In genomic region chr18:59139615-59140286, GRCh38 we compare ENCODE assay signal across 8 cellular contexts. TPM values are rescaled to one million over a fixed set of nuclear protein-coding genes. Genes with fewer than 3 reads are reported as not detected.
A peak's percentile ranks its signal among the peaks of the same experiment; 100 is the strongest.
DNase-seq lines count a peak whose midpoint lies in the region; ATAC-seq, FAIRE-seq and TF ChIP-seq lines count a peak whose summit lies in the region.

Gene SEC11C, plus strand, starts transcription at chr18:59139884. Its CDS starts 65 bp downstream, at chr18:59139949.

- H3K4me1 ChIP-seq in keratinocyte (ENCODE audit: control insufficient read depth, extremely low read depth, insufficient read depth, low read length), result peaks cover 6% of the 10 kb centered on the region

- peak; percentile 62 for DNase-seq in AG09309 (ENCODE audit: low read depth)
- peak; percentile 92 for DNase-seq in NCI-H446 treated with DMSO at 0.1 percent for 48 hours (lab: John Stamatoyannopoulos, UW)
- peak; percentile 60 to 95 for DNase-seq in cerebellar nuclear complex (lab: John Stamatoyannopoulos, UW)
- DNase-seq in keratinocyte (ENCODE audit: low read depth, low spot score), result peak; percentile 69
- DNase-seq in stimulated activated CD4-positive, alpha-beta T cell treated with anti-CD3 and anti-CD28 coated beads, Interleukin-15, amount 100 ng/mL, for 1 hour (ENCODE audit: low read depth in 1 of 2, low spot score in 1 of 2), result peak; percentile 89

- no peaks in the 10 kb centered on the region for H4K20me1 ChIP-seq in keratinocyte (ENCODE audit: control insufficient read depth, extremely low read depth, insufficient read depth, low read length)

- dilution Hi-C loops in keratinocyte (cut with MboI; ENCODE audit: extremely low pct_ligation_motif_present, low sequenced_read_pairs), result no loop called here

- H3K4me3 ChIP-seq in AG09309 (ENCODE audit: control insufficient read depth, low read depth, low read length) (peak within 1 kb of the TSS; percentile 76), keratinocyte (ENCODE audit: control insufficient read depth in 2 of 3, extremely low read depth in 1 of 3, insufficient read depth in 2 of 3, low read depth in 1 of 3, low read length in 3 of 3) (peak within 1 kb of the TSS; percentile 85 to 99 (median 94))

- H3K9me3 ChIP-seq in keratinocyte (ENCODE audit: control insufficient read depth, low read depth, low read length), result no peaks in the 10 kb centered on the region

- no peak for TF ChIP-seq CTCF in AG09309 (IDR thresholded peaks at IDR 0.05; ENCODE audit: control insufficient read depth, insufficient read depth, low read depth, low read length, missing control alignments)
- no peak for TF ChIP-seq CTCF in keratinocyte (optimal IDR thresholded peaks at IDR 0.05 in 1 of 3, IDR thresholded peaks at IDR 0.05 in 1 of 3, conservative IDR thresholded peaks at IDR 0.05 in 1 of 3; ENCODE audit: extremely low read depth in 1 of 3, insufficient read depth in 2 of 3, low read length in 3 of 3)

- H3K36me3 ChIP-seq in keratinocyte (ENCODE audit: control insufficient read depth in 2 of 2, extremely low read depth in 1 of 2, insufficient read depth in 2 of 2, low read length in 2 of 2), result no peaks in the 10 kb centered on the region

- peaks cover 9% of the 10 kb centered on the region for H3K79me2 ChIP-seq in keratinocyte (ENCODE audit: control insufficient read depth, insufficient read depth, low read length)

- peak within 1 kb of the TSS; percentile 80 for H3K4me2 ChIP-seq in keratinocyte (ENCODE audit: control insufficient read depth, extremely low read depth, insufficient read depth, low read depth, low read length)

- peak within 1 kb of the TSS; percentile 96 for H3K9ac ChIP-seq in keratinocyte (ENCODE audit: control insufficient read depth, extremely low read depth, insufficient read depth, low read length)

- ATAC-seq in GM19035 (IDR thresholded peaks at IDR 0.05; ENCODE audit: unreplicated experiment) (peak; percentile 80), HG03354 (IDR thresholded peaks at IDR 0.05; ENCODE audit: poor library complexity, severe bottlenecking, unreplicated experiment) (peak; percentile 82)
- ATAC-seq in activated CD4-positive, CD25-positive, alpha-beta regulatory T cell treated with anti-CD3 and anti-CD28 coated beads, Interleukin-2, amount 50 U/mL, for 24 hours, result peak; percentile 87 to 91

- peaks cover 9% of the 10 kb centered on the region for H3K27me3 ChIP-seq in keratinocyte (ENCODE audit: control insufficient read depth, extremely low read depth, insufficient read depth, low read length)

- H2AFZ ChIP-seq in keratinocyte (ENCODE audit: control insufficient read depth, low read length), result peak within 1 kb of the TSS; percentile 96

- no peaks in the 10 kb centered on the region for H3K9me1 ChIP-seq in keratinocyte (ENCODE audit: control insufficient read depth, extremely low read depth, insufficient read depth, low read length)

- peak within 1 kb of the TSS; percentile 97 for H3K27ac ChIP-seq in keratinocyte (ENCODE audit: control insufficient read depth, insufficient read depth, low read length)

- no peak for FAIRE-seq in keratinocyte (lab: Jason Lieb, UNC)

RNA-seq across cellular contexts. Expression of gene SEC11C, which starts in this region (rescaled TPM):
- polyA plus RNA-seq in keratinocyte, result 20.5 to 56.5 TPM (median 27.5 TPM) in 3 replicates
- 38.8 TPM for polyA plus RNA-seq in keratinocyte (2011; ENCODE audit: low read depth)
- 20.7 and 25.3 TPM in 2 replicates for polyA plus RNA-seq in keratinocyte (2011; cell fraction: cytosol; rRNA removed)
- polyA plus RNA-seq in keratinocyte (2011; cell fraction: nucleus; rRNA removed), result 8.2 and 17.9 TPM in 2 replicates
- 54.1 and 56.6 TPM in 2 replicates for polyA plus RNA-seq in keratinocyte (2012; ENCODE audit: low replicate concordance)
- 3.3 to 6.8 TPM (median 6.1 TPM) in 3 replicates for polyA minus RNA-seq in keratinocyte
- 16.1 TPM for polyA minus RNA-seq in keratinocyte (2011; cell fraction: cytosol; rRNA and poly(A)+ RNA removed)
- 1.4 and 2.9 TPM in 2 replicates for polyA minus RNA-seq in keratinocyte (2011; cell fraction: nucleus; rRNA and poly(A)+ RNA removed)

Comparison
In these comparisons a context has a peak if more than half of its experiments do, and no peak if none do; other contexts are left out.
1. Peak in every context shown above with its lines: DNase-seq, ATAC-seq, H3K4me3 ChIP-seq and H3K27ac ChIP-seq.